31 cellular contexts compared by ENCODE assay signal in the genomic region with DNA sequence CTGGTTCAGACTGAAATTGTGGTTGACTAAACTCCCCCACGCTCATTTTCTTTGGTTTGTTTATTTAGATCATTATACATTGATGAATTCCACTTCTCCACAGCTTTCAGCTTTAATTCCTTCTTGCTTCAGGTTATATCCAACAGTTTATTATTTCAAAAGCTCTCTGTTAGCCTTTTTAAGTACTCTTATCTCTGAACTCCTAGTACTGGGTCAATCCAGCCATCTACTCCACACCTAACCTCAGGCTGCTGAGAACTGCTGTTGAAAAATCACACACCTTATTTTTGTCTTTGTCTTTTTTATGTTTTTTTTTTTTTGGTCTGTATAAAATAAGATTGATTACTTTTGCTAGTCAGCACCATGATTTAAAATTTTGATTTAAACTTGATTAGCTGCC. TPM values are rescaled to one million over a fixed set of nuclear protein-coding genes. Genes with fewer than 3 reads are reported as not detected.
"Had no signal": no experiment of that assay in that cellular context is flagged by ENCODE, and none has a peak within 500 bp of the region (broad histone marks: within the 10 kb centered on the region; RNA-seq: fewer than 3 reads in every experiment).

No MANE protein-coding gene starts in this region.

- H3K4me1 Mint-ChIP-seq: activated B cell treated with CpG ODN at 0.5 μM for 24 hours; activated T-helper 17 cell treated with anti-CD3 and anti-CD28 coated beads, Interleukin-2, amount 50 U/mL, for 72 hours; central memory CD8-positive, alpha-beta T cell; T-helper 17 cell had no signal

- H3K9me3 Mint-ChIP-seq: activated B cell treated with CpG ODN at 0.5 μM for 24 hours had no signal

- H3K27me3 Mint-ChIP-seq: activated B cell treated with CpG ODN at 0.5 μM for 24 hours; activated CD8-positive, alpha-beta T cell treated with anti-CD3 and anti-CD28 coated beads for 36 hours; activated naive CD8-positive, alpha-beta T cell; activated T-helper 17 cell treated with anti-CD3 and anti-CD28 coated beads, Interleukin-2, amount 50 U/mL, for 72 hours; central memory CD8-positive, alpha-beta T cell; effector memory CD8-positive, alpha-beta T cell; T-helper 17 cell had no signal

- H3K9me3 ChIP-seq: esophagus squamous epithelium, gastroesophageal sphincter had no signal

- H3K27ac ChIP-seq: brain microvascular endothelial cell, esophagus squamous epithelium, gastroesophageal sphincter, WERI-Rb-1 had no signal

- H3K36me3 Mint-ChIP-seq: activated naive CD8-positive, alpha-beta T cell had no signal

- ATAC-seq: activated CD4-positive, CD25-positive, alpha-beta regulatory T cell treated with anti-CD3 and anti-CD28 coated beads, Interleukin-2, amount 50 U/mL, for 24 hours; activated CD8-positive, alpha-beta T cell treated with anti-CD3 and anti-CD28 coated beads for 36 hours; activated T-cell treated with anti-CD3 and anti-CD28 coated beads, Interleukin-2, amount 50 U/mL, for 4 hours; activated T-helper 17 cell treated with anti-CD3 and anti-CD28 coated beads, Interleukin-2, amount 50 U/mL, for 72 hours; effector memory CD8-positive, alpha-beta T cell; gastroesophageal sphincter; T-helper 17 cell had no signal

- H3K36me3 ChIP-seq: brain microvascular endothelial cell, esophagus squamous epithelium, gastroesophageal sphincter, WERI-Rb-1 had no signal

- DNase-seq: activated B cell treated with CpG ODN at 0.5 μM for 24 hours; activated CD4-positive, alpha-beta T cell treated with anti-CD3 and anti-CD28 coated beads for 48 hours; activated CD4-positive, alpha-beta T cell treated with anti-CD3 and anti-CD28 coated beads, Interleukin-2, amount 50 U/mL, for 1 hour; activated CD4-positive, alpha-beta T cell treated with anti-CD3 and anti-CD28 coated beads, Interleukin-2, amount 50 U/mL, for 48 hours; activated CD8-positive, alpha-beta memory T cell treated with anti-CD3 and anti-CD28 coated beads for 24 hours; activated CD8-positive, alpha-beta T cell treated with anti-CD3 and anti-CD28 coated beads for 36 hours; activated effector memory CD4-positive, alpha-beta T cell treated with Interleukin-2 at 50 U/mL for 16 hours; activated gamma-delta T cell treated with Interleukin-2 at 50 U/mL for 16 hours; activated naive CD4-positive, alpha-beta T cell treated with anti-CD3 and anti-CD28 coated beads, Interleukin-2, amount 50 U/mL, for 16 hours; activated naive CD4-positive, alpha-beta T cell treated with Interleukin-2 at 50 U/mL for 16 hours; activated T-cell treated with anti-CD3 and anti-CD28 coated beads, Interleukin-2, amount 50 U/mL, for 4 hours; amniotic stem cell; anterior cingulate cortex; brain microvascular endothelial cell; cortex of kidney; dermis blood vessel endothelial cell; effector CD4-positive, alpha-beta T cell; effector memory CD8-positive, alpha-beta T cell; esophagus squamous epithelium; foreskin melanocyte; head of caudate nucleus; T-helper 1 cell; T-helper 17 cell; T1000; WERI-Rb-1 had no signal

- H3K4me3 ChIP-seq: esophagus squamous epithelium, gastroesophageal sphincter had no signal

- H3K4me3 Mint-ChIP-seq: activated B cell treated with CpG ODN at 0.5 μM for 24 hours; activated CD8-positive, alpha-beta T cell treated with anti-CD3 and anti-CD28 coated beads for 36 hours; activated naive CD8-positive, alpha-beta T cell; activated T-cell treated with anti-CD3 and anti-CD28 coated beads, Interleukin-2, amount 50 U/mL, for 4 hours; activated T-helper 17 cell treated with anti-CD3 and anti-CD28 coated beads, Interleukin-2, amount 50 U/mL, for 72 hours; central memory CD8-positive, alpha-beta T cell; effector memory CD8-positive, alpha-beta T cell; T-helper 17 cell; T-helper 2 cell treated with Interferon-gamma antibody and Interleukin-4, amounts not matched to agents 5 μg/mL and 100 μg/mL, for 36 hours had no signal

- H3K27ac Mint-ChIP-seq: activated B cell treated with CpG ODN at 0.5 μM for 24 hours; activated CD8-positive, alpha-beta T cell treated with anti-CD3 and anti-CD28 coated beads for 36 hours; activated naive CD8-positive, alpha-beta T cell; activated T-helper 17 cell treated with anti-CD3 and anti-CD28 coated beads, Interleukin-2, amount 50 U/mL, for 72 hours; effector memory CD8-positive, alpha-beta T cell; T-helper 17 cell; T-helper 2 cell treated with Interferon-gamma antibody and Interleukin-4, amounts not matched to agents 5 μg/mL and 100 μg/mL, for 36 hours had no signal

- H3K4me1 ChIP-seq: esophagus squamous epithelium, gastroesophageal sphincter had no signal

- H3K27me3 ChIP-seq: brain microvascular endothelial cell, esophagus squamous epithelium, gastroesophageal sphincter had no signal

RNA-seq across cellular contexts. Expression of a gene that starts 32.9 kb away (rescaled TPM):
- total RNA-seq: activated B cell treated with CpG ODN at 0.5 μM for 24 hours; activated CD8-positive, alpha-beta T cell treated with anti-CD3 and anti-CD28 coated beads for 36 hours; activated T-cell treated with anti-CD3 and anti-CD28 coated beads, Interleukin-2, amount 50 U/mL, for 4 hours; activated T-helper 17 cell treated with anti-CD3 and anti-CD28 coated beads, Interleukin-2, amount 50 U/mL, for 72 hours; T-helper 17 cell had no signal
